In the genomic region with DNA sequence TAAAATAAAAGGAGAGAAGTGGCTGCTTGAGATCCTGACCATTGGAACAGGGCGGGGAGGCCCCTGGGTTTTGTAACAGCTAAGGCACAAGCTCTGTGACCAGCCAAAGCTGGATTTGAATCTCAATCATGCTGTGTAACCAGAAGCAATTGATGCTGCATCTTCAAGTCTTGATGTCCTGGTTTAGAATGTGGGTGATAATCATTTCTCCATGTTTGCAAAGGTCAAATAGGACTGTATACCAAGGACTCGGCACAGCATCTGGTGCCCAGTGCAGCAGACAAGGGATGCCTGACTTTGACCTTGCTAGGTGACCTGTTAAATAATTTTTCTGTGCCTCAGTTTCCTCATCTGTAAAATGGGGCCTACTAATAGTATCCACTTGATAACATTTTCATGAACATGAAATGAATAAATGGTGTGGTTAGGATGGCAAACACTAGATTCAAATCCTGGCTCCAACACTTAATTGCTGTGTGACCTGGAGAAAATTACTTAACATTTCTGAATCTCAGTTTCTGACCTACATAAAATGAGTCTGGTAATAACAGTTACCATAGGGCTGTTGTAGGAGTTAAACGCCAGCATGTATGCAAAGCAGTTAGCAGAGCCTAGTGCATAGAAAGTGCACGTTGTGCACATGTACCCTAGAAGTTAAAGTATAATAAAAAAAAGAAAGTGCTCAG, we compare ENCODE assay signal across 25 cellular contexts. TPM values are rescaled to one million over a fixed set of nuclear protein-coding genes. Genes with fewer than 3 reads are reported as not detected.
"Had no signal": no experiment of that assay in that cellular context is flagged by ENCODE, and none has a peak within 500 bp of the region (broad histone marks: within the 10 kb centered on the region; RNA-seq: fewer than 3 reads in every experiment).

No MANE protein-coding gene starts in this region.

- H3K27ac ChIP-seq: adrenal gland, SK-N-MC had no signal

- H3K9me3 Mint-ChIP-seq: activated B cell treated with CpG ODN at 0.5 μM for 24 hours; activated CD4-positive, alpha-beta T cell treated with anti-CD3 and anti-CD28 coated beads, Interleukin-2, amount 10 ng/mL, durations not matched to agents 24 days and 14 days; activated naive CD8-positive, alpha-beta T cell treated with anti-CD3 and anti-CD28 coated beads, Interleukin-2, amount 10 ng/mL, durations not matched to agents 7 days and 5 days; activated T-cell treated with anti-CD3 and anti-CD28 coated beads, Interleukin-2, amount 50 U/mL, for 4 hours; activated T-helper 2 cell treated with anti-CD3 and anti-CD28 coated beads, Interferon-gamma antibody, Interleukin-2, Interleukin-4, amounts not matched to agents 10 μg/mL and 5 μg/mL and 100 μg/mL, durations not matched to agents 14 hours and 24 hours and 36 hours; T-cell had no signal

- H3K9me3 ChIP-seq: adrenal gland had no signal

- H3K27ac Mint-ChIP-seq: activated B cell treated with CpG ODN at 0.5 μM for 24 hours; activated CD4-positive, alpha-beta T cell treated with anti-CD3 and anti-CD28 coated beads, Interleukin-2, amount 10 ng/mL, durations not matched to agents 24 days and 14 days; activated naive CD8-positive, alpha-beta T cell treated with anti-CD3 and anti-CD28 coated beads, Interleukin-2, amount 10 ng/mL, durations not matched to agents 7 days and 5 days; activated T-helper 2 cell treated with anti-CD3 and anti-CD28 coated beads, Interferon-gamma antibody, Interleukin-2, Interleukin-4, amounts not matched to agents 10 μg/mL and 5 μg/mL and 100 μg/mL, durations not matched to agents 14 hours and 24 hours and 36 hours; T-cell had no signal

- H3K4me1 Mint-ChIP-seq: activated B cell treated with CpG ODN at 0.5 μM for 24 hours; activated CD4-positive, alpha-beta T cell treated with anti-CD3 and anti-CD28 coated beads, Interleukin-2, amount 10 ng/mL, durations not matched to agents 24 days and 14 days; activated naive CD8-positive, alpha-beta T cell treated with anti-CD3 and anti-CD28 coated beads, Interleukin-2, amount 10 ng/mL, durations not matched to agents 7 days and 5 days; T-cell had no signal

- H3K36me3 Mint-ChIP-seq: activated naive CD8-positive, alpha-beta T cell treated with anti-CD3 and anti-CD28 coated beads, Interleukin-2, amount 10 ng/mL, durations not matched to agents 7 days and 5 days; T-cell had no signal

- H3K27me3 Mint-ChIP-seq: activated naive CD8-positive, alpha-beta T cell treated with anti-CD3 and anti-CD28 coated beads, Interleukin-2, amount 10 ng/mL, durations not matched to agents 7 days and 5 days had no signal

- H3K4me3 ChIP-seq: adrenal gland, SK-N-MC had no signal

- DNase-seq: activated B cell treated with CpG ODN at 0.5 μM for 24 hours; activated CD4-positive, alpha-beta T cell treated with anti-CD3 and anti-CD28 coated beads for 1 hour; activated CD4-positive, alpha-beta T cell treated with anti-CD3 and anti-CD28 coated beads, Interleukin-2, amount 10 ng/mL, durations not matched to agents 24 days and 14 days; activated CD4-positive, alpha-beta T cell treated with anti-CD3 and anti-CD28 coated beads, Interleukin-2, amount 50 U/mL, for 48 hours; activated CD8-positive, alpha-beta memory T cell treated with anti-CD3 and anti-CD28 coated beads for 24 hours; activated gamma-delta T cell treated with Interleukin-2 at 50 U/mL for 16 hours; activated naive CD4-positive, alpha-beta T cell treated with anti-CD3 and anti-CD28 coated beads, Interleukin-2, amount 50 U/mL, for 16 hours; activated naive CD8-positive, alpha-beta T cell treated with anti-CD3 and anti-CD28 coated beads, Interleukin-2, amount 10 ng/mL, durations not matched to agents 7 days and 5 days; activated T-cell treated with anti-CD3 and anti-CD28 coated beads, Interleukin-2, amount 50 U/mL, for 4 hours; adrenal gland; anterior cingulate cortex; cerebellar nuclear complex; Karpas-422; NCI-H1105 treated with DMSO at 0.1 percent for 48 hours; NCI-H1436 treated with DMSO at 0.1 percent for 48 hours; NCI-H187; NCI-H2081; NCI-H524; T-cell; T-helper 2 cell had no signal

- H3K4me3 Mint-ChIP-seq: activated B cell treated with CpG ODN at 0.5 μM for 24 hours; activated CD4-positive, alpha-beta T cell treated with anti-CD3 and anti-CD28 coated beads, Interleukin-2, amount 10 ng/mL, durations not matched to agents 24 days and 14 days; activated naive CD8-positive, alpha-beta T cell treated with anti-CD3 and anti-CD28 coated beads, Interleukin-2, amount 10 ng/mL, durations not matched to agents 7 days and 5 days; activated T-cell treated with anti-CD3 and anti-CD28 coated beads, Interleukin-2, amount 50 U/mL, for 4 hours; T-cell had no signal

- ATAC-seq: activated T-cell treated with anti-CD3 and anti-CD28 coated beads, Interleukin-2, amount 50 U/mL, for 4 hours; Right ventricle myocardium inferior; T-cell had no signal

- H3K36me3 ChIP-seq: adrenal gland had no signal

- H3K27me3 ChIP-seq: adrenal gland had no signal

- FAIRE-seq: TTC549 had no signal

- H3K4me1 ChIP-seq: adrenal gland had no signal

RNA-seq across cellular contexts. Expression of a gene that starts 46.3 kb away (rescaled TPM):
- total RNA-seq: activated CD4-positive, alpha-beta T cell treated with anti-CD3 and anti-CD28 coated beads, Interleukin-2, amount 10 ng/mL, durations not matched to agents 24 days and 14 days; activated T-helper 2 cell treated with anti-CD3 and anti-CD28 coated beads, Interferon-gamma antibody, Interleukin-2, Interleukin-4, amounts not matched to agents 10 μg/mL and 5 μg/mL and 100 μg/mL, durations not matched to agents 14 hours and 24 hours and 36 hours; cardiac septum; Right ventricle myocardium inferior had no signal

RNA-seq across cellular contexts. Expression of a gene that starts 57.1 kb away (rescaled TPM):
- total RNA-seq: activated B cell treated with CpG ODN at 0.5 μM for 24 hours; activated CD4-positive, alpha-beta T cell treated with anti-CD3 and anti-CD28 coated beads, Interleukin-2, amount 10 ng/mL, durations not matched to agents 24 days and 14 days; activated T-cell treated with anti-CD3 and anti-CD28 coated beads, Interleukin-2, amount 50 U/mL, for 4 hours; activated T-helper 2 cell treated with anti-CD3 and anti-CD28 coated beads, Interferon-gamma antibody, Interleukin-2, Interleukin-4, amounts not matched to agents 10 μg/mL and 5 μg/mL and 100 μg/mL, durations not matched to agents 14 hours and 24 hours and 36 hours; adrenal gland; cardiac septum; Right ventricle myocardium inferior had no signal
